10 cellular contexts compared by ENCODE assay signal in the genomic region with DNA sequence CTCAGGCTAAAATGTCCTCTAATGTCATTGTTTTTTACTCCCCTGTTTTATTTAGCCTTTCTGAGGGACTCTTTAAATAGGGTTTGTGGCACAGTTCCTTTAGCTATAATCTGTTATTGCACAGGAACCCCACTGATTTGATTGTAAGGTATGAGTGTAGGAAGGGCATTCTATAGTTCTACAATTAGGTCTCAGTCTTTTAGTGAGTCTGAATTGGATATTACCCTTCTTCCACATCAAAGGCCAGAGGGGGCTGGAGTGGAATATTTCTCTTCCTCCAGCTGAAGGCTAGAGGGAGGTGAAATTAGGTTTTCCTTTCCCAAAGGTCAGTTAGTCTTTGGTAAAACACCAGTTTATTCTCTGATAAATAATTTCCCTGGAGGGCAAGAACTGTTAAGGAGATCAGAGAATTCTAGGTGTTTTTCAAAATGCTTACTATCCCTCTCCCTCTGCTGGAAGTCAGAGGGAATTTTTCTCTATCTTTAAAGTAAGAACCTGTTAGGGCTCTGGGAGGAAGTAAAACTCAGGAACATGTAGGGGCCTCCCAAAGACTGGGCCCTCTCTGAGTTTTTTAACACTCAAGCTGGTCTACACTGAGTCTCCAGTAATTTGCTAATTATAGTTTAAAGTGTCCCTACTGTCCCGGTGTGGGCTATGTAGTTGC.
DNase-seq lines count a peak whose midpoint lies in the region; ATAC-seq and TF ChIP-seq lines count a peak whose summit lies in the region.
"Had no signal": no experiment of that assay in that cellular context is flagged by ENCODE, and none has a peak within 500 bp of the region (broad histone marks: within the 10 kb centered on the region; RNA-seq: fewer than 3 reads in every experiment).

No MANE protein-coding gene starts in this region.

- H3K27ac ChIP-seq in fibroblast of lung (ENCODE audit: insufficient read depth, low read length): no peak overlapping the region
- H3K27ac ChIP-seq in uterus: no peak overlapping the region

- H3K9me3 ChIP-seq in NT2/D1 (ENCODE audit: insufficient read depth, low read length) (no peaks in the 10 kb centered on the region), fibroblast of lung (ENCODE audit: control insufficient read depth, insufficient read depth, low read depth, low read length) (no peaks in the 10 kb centered on the region), uterus (no peaks in the 10 kb centered on the region)

- no peaks in the 10 kb centered on the region for H3K36me3 Mint-ChIP-seq in activated naive CD4-positive, alpha-beta T cell treated with anti-CD3 and anti-CD28 coated beads, Interleukin-2, amount 50 U/mL, for 72 hours

- H3K4me2 ChIP-seq in fibroblast of lung (ENCODE audit: extremely low read depth, insufficient read depth, low read length): no peak overlapping the region

- no peaks in the 10 kb centered on the region for H4K20me1 ChIP-seq in fibroblast of lung (ENCODE audit: control insufficient read depth, extremely low read depth, insufficient read depth, low read length)

- no peak overlapping the region for H3K9ac ChIP-seq in NT2/D1 (ENCODE audit: insufficient read length, low read depth)
- no peak overlapping the region for H3K9ac ChIP-seq in fibroblast of lung (ENCODE audit: insufficient read depth, low read length)

- H3K9me3 Mint-ChIP-seq in activated naive CD4-positive, alpha-beta T cell treated with anti-CD3 and anti-CD28 coated beads, Interleukin-2, amount 50 U/mL, for 72 hours: no peaks in the 10 kb centered on the region
- H3K9me3 Mint-ChIP-seq: activated B cell treated with CpG ODN at 0.5 μM for 24 hours had no signal

- TF ChIP-seq CTCF in fibroblast of lung (conservative IDR thresholded peaks at IDR 0.05 in 1 of 2, IDR thresholded peaks at IDR 0.05 in 1 of 2; ENCODE audit: low read depth in 1 of 2, low read length in 2 of 2) (peak; percentile 59 to 65), uterus (IDR thresholded peaks at IDR 0.05) (no peak)

- H3K27ac Mint-ChIP-seq in activated naive CD4-positive, alpha-beta T cell treated with anti-CD3 and anti-CD28 coated beads, Interleukin-2, amount 50 U/mL, for 72 hours: no peak overlapping the region
- H3K27ac Mint-ChIP-seq: activated B cell treated with CpG ODN at 0.5 μM for 24 hours, B cell had no signal

- no peaks in the 10 kb centered on the region for H3K79me2 ChIP-seq in fibroblast of lung (ENCODE audit: control insufficient read depth, insufficient read depth, low read length)

- intact Hi-C loops in uterus (cut with DNase I; ENCODE audit: low total_unique reads): no loop called here

- H3K4me1 ChIP-seq in NT2/D1 (ENCODE audit: insufficient read depth, insufficient read length) (no peaks in the 10 kb centered on the region), fibroblast of lung (ENCODE audit: control insufficient read depth, extremely low read depth, insufficient read depth, low read length) (no peaks in the 10 kb centered on the region), uterus (no peaks in the 10 kb centered on the region)

- peak overlapping the region; percentile 24 for H2AFZ ChIP-seq in fibroblast of lung (ENCODE audit: low read length)

- no peaks in the 10 kb centered on the region for H3K27me3 ChIP-seq in NT2/D1 (ENCODE audit: insufficient read depth, insufficient read length)
- no peaks in the 10 kb centered on the region for H3K27me3 ChIP-seq in fibroblast of lung (ENCODE audit: control insufficient read depth, insufficient read depth, low read length)
- H3K27me3 ChIP-seq in uterus: no peaks in the 10 kb centered on the region

- no peaks in the 10 kb centered on the region for H3K36me3 ChIP-seq in NT2/D1 (ENCODE audit: insufficient read depth, insufficient read length, low read length)
- H3K36me3 ChIP-seq in fibroblast of lung (ENCODE audit: control insufficient read depth, insufficient read depth, low read length): no peaks in the 10 kb centered on the region
- no peaks in the 10 kb centered on the region for H3K36me3 ChIP-seq in uterus

- no peak for TF ChIP-seq POLR2A in uterus (IDR thresholded peaks at IDR 0.05)

- ATAC-seq in GM18873 (IDR thresholded peaks at IDR 0.05; ENCODE audit: low FRiP score, unreplicated experiment): no peak
- ATAC-seq in activated naive CD4-positive, alpha-beta T cell treated with anti-CD3 and anti-CD28 coated beads, Interleukin-2, amount 50 U/mL, for 72 hours: no peak

- H3K4me3 ChIP-seq in NT2/D1 (ENCODE audit: insufficient read length, low read depth) (no peak overlapping the region), fibroblast of lung (replicated peaks in 1 of 4; ENCODE audit: control extremely low read depth in 1 of 4, insufficient read depth in 1 of 4, low read depth in 3 of 4, low read length in 4 of 4) (no peak overlapping the region), uterus (no peak overlapping the region)

- DNase-seq in NCI-H1092 treated with DMSO at 0.1 percent for 48 hours (lab: John Stamatoyannopoulos, UW) (peak; percentile 22), NCI-H1092 (lab: John Stamatoyannopoulos, UW) (no peak), NT2/D1 (ENCODE audit: low read depth, low spot score) (peak; percentile 15), fibroblast of lung (ENCODE audit: low read depth in 2 of 2) (peak; percentile 6 to 44), stromal cell of bone marrow (ENCODE audit: low read depth) (peak; percentile 8), uterus (no peak)
- DNase-seq in activated naive CD4-positive, alpha-beta T cell treated with anti-CD3 and anti-CD28 coated beads, Interleukin-2, amount 50 U/mL, for 72 hours (ENCODE audit: low spot score in 2 of 2): no peak
- DNase-seq: activated B cell treated with CpG ODN at 0.5 μM for 24 hours had no signal

Comparison
In these comparisons a context has a peak if more than half of its experiments do, and no peak if none do; other contexts are left out.
1. DNase-seq: peak in NCI-H1092 treated with DMSO at 0.1 percent for 48 hours (single experiment), NT2/D1 (single experiment), fibroblast of lung (2 of 2) and stromal cell of bone marrow (single experiment); none in NCI-H1092 (single experiment), uterus (0 of 2) and activated naive CD4-positive, alpha-beta T cell treated with anti-CD3 and anti-CD28 coated beads, Interleukin-2, amount 50 U/mL, for 72 hours (0 of 2).
2. CTCF ChIP-seq: peak in fibroblast of lung (2 of 2); none in uterus (0 of 4).